ENCODE assay signal across 37 cellular contexts in genomic region chrX:86102341-86102740, GRCh38. TPM values are rescaled to one million over a fixed set of nuclear protein-coding genes. Genes with fewer than 3 reads are reported as not detected.
"Had no signal": no experiment of that assay in that cellular context is flagged by ENCODE, and none has a peak within 500 bp of the region (broad histone marks: within the 10 kb centered on the region; RNA-seq: fewer than 3 reads in every experiment).

No MANE protein-coding gene starts in this region.

- H3K9me3 ChIP-seq: adrenal gland, body of pancreas, breast epithelium had no signal

- H3K4me3 Mint-ChIP-seq: activated B cell treated with CpG ODN at 0.5 μM for 24 hours; activated CD4-positive, alpha-beta memory T cell treated with anti-CD3 and anti-CD28 coated beads for 36 hours; activated CD4-positive, alpha-beta T cell treated with anti-CD3 and anti-CD28 coated beads, Interleukin-2, amount 10 ng/mL, durations not matched to agents 24 days and 14 days; activated CD8-positive, alpha-beta T cell treated with anti-CD3 and anti-CD28 coated beads for 36 hours; activated naive CD4-positive, alpha-beta T cell treated with anti-CD3 and anti-CD28 coated beads for 36 hours; activated naive CD8-positive, alpha-beta T cell treated with anti-CD3 and anti-CD28 coated beads for 36 hours; activated T-cell treated with anti-CD3 and anti-CD28 coated beads, Interleukin-2, amount 50 U/mL, for 4 hours; activated T-cell treated with anti-CD3 and anti-CD28 coated beads, Interleukin-2, amount 50 U/mL, for 72 hours; activated T-helper 1 cell treated with anti-CD3 and anti-CD28 coated beads, Interleukin-12 subunit alpha, Interleukin-12 subunit beta, Interleukin-2, Interleukin-4 antibody, amounts not matched to agents 30 ng/mL and 10 ng/mL and 1 ng/mL, durations not matched to agents 14 hours and 24 hours and 36 hours; activated T-helper 17 cell treated with anti-CD3 and anti-CD28 coated beads, Interleukin-2, amount 50 U/mL, for 72 hours; T-helper 1 cell treated with Interleukin-12 subunit alpha and Interleukin-12 subunit beta and Interleukin-4 antibody, amounts not matched to agents 30 μg/mL and 1 μg/mL, for 36 hours; T-helper 2 cell treated with Interferon-gamma antibody and Interleukin-4, amounts not matched to agents 5 μg/mL and 100 μg/mL, for 36 hours had no signal

- H3K27ac Mint-ChIP-seq: activated B cell treated with CpG ODN at 0.5 μM for 24 hours; activated CD4-positive, alpha-beta memory T cell treated with anti-CD3 and anti-CD28 coated beads for 36 hours; activated CD4-positive, alpha-beta T cell treated with anti-CD3 and anti-CD28 coated beads, Interleukin-2, amount 10 ng/mL, durations not matched to agents 24 days and 14 days; activated CD8-positive, alpha-beta T cell treated with anti-CD3 and anti-CD28 coated beads for 36 hours; activated naive CD4-positive, alpha-beta T cell treated with anti-CD3 and anti-CD28 coated beads for 36 hours; activated naive CD4-positive, alpha-beta T cell treated with anti-CD3 and anti-CD28 coated beads, Interleukin-2, amount 50 U/mL, for 72 hours; activated naive CD8-positive, alpha-beta T cell treated with anti-CD3 and anti-CD28 coated beads for 36 hours; activated T-cell treated with anti-CD3 and anti-CD28 coated beads, Interleukin-2, amount 50 U/mL, for 72 hours; activated T-helper 1 cell treated with anti-CD3 and anti-CD28 coated beads, Interleukin-12 subunit alpha, Interleukin-12 subunit beta, Interleukin-2, Interleukin-4 antibody, amounts not matched to agents 30 ng/mL and 10 ng/mL and 1 ng/mL, durations not matched to agents 14 hours and 24 hours and 36 hours; activated T-helper 17 cell treated with anti-CD3 and anti-CD28 coated beads, Interleukin-2, amount 50 U/mL, for 72 hours; T-helper 1 cell treated with Interleukin-12 subunit alpha and Interleukin-12 subunit beta and Interleukin-4 antibody, amounts not matched to agents 30 μg/mL and 1 μg/mL, for 36 hours; T-helper 2 cell treated with Interferon-gamma antibody and Interleukin-4, amounts not matched to agents 5 μg/mL and 100 μg/mL, for 36 hours had no signal

- H3K27ac ChIP-seq: adrenal gland, body of pancreas, brain microvascular endothelial cell, breast epithelium, WERI-Rb-1 had no signal

- H3K27me3 ChIP-seq: body of pancreas, brain microvascular endothelial cell had no signal

- H3K4me1 ChIP-seq: adrenal gland, body of pancreas, breast epithelium had no signal

- H3K4me1 Mint-ChIP-seq: activated B cell treated with CpG ODN at 0.5 μM for 24 hours; activated CD4-positive, alpha-beta T cell treated with anti-CD3 and anti-CD28 coated beads, Interleukin-2, amount 10 ng/mL, durations not matched to agents 24 days and 14 days; activated naive CD8-positive, alpha-beta T cell treated with anti-CD3 and anti-CD28 coated beads for 36 hours; activated T-helper 17 cell treated with anti-CD3 and anti-CD28 coated beads, Interleukin-2, amount 50 U/mL, for 72 hours had no signal

- DNase-seq: activated B cell treated with CpG ODN at 0.5 μM for 24 hours; activated CD4-positive, alpha-beta memory T cell treated with anti-CD3 and anti-CD28 coated beads for 36 hours; activated CD4-positive, alpha-beta T cell treated with anti-CD3 and anti-CD28 coated beads for 4 hours; activated CD4-positive, alpha-beta T cell treated with anti-CD3 and anti-CD28 coated beads, Interleukin-2, amount 10 ng/mL, durations not matched to agents 24 days and 14 days; activated CD4-positive, alpha-beta T cell treated with anti-CD3 and anti-CD28 coated beads, Interleukin-2, amount 50 U/mL, for 1 hour; activated CD4-positive, alpha-beta T cell treated with anti-CD3 and anti-CD28 coated beads, Interleukin-2, amount 50 U/mL, for 4 hours; activated CD4-positive, CD25-positive, alpha-beta regulatory T cell treated with anti-CD3 and anti-CD28 coated beads, Interleukin-2, amount 50 U/mL, for 72 hours; activated CD8-positive, alpha-beta memory T cell treated with anti-CD3 and anti-CD28 coated beads, Interleukin-2, amount 50 U/mL, for 4 hours; activated CD8-positive, alpha-beta T cell treated with anti-CD3 and anti-CD28 coated beads for 36 hours; activated effector memory CD4-positive, alpha-beta T cell treated with anti-CD3 and anti-CD28 coated beads, Interleukin-2, amount 50 U/mL, for 16 hours; activated gamma-delta T cell treated with Interleukin-2 at 50 U/mL for 16 hours; activated naive CD4-positive, alpha-beta T cell; activated naive CD4-positive, alpha-beta T cell treated with anti-CD3 and anti-CD28 coated beads for 36 hours; activated naive CD4-positive, alpha-beta T cell treated with anti-CD3 and anti-CD28 coated beads, Interleukin-2, amount 50 U/mL, for 16 hours; activated naive CD8-positive, alpha-beta T cell treated with anti-CD3 and anti-CD28 coated beads for 36 hours; activated T-cell treated with anti-CD3 and anti-CD28 coated beads for 4 hours; activated T-cell treated with anti-CD3 and anti-CD28 coated beads, Interleukin-2, amount 50 U/mL, for 1 hour; activated T-cell treated with anti-CD3 and anti-CD28 coated beads, Interleukin-2, amount 50 U/mL, for 4 hours; activated T-cell treated with anti-CD3 and anti-CD28 coated beads, Interleukin-2, amount 50 U/mL, for 72 hours; adrenal gland; amniotic stem cell; aorta; body of pancreas; brain microvascular endothelial cell; central memory CD4-positive, alpha-beta T cell; T-helper 1 cell; T-helper 2 cell; T-helper 9 cell; WERI-Rb-1 had no signal

- ATAC-seq: activated CD8-positive, alpha-beta T cell treated with anti-CD3 and anti-CD28 coated beads for 36 hours; activated naive CD4-positive, alpha-beta T cell treated with anti-CD3 and anti-CD28 coated beads, Interleukin-2, amount 50 U/mL, for 72 hours; activated T-cell treated with anti-CD3 and anti-CD28 coated beads, Interleukin-2, amount 50 U/mL, for 4 hours; activated T-cell treated with anti-CD3 and anti-CD28 coated beads, Interleukin-2, amount 50 U/mL, for 72 hours; activated T-helper 17 cell treated with anti-CD3 and anti-CD28 coated beads, Interleukin-2, amount 50 U/mL, for 72 hours; body of pancreas had no signal

- H3K27me3 Mint-ChIP-seq: activated B cell treated with CpG ODN at 0.5 μM for 24 hours; activated CD4-positive, alpha-beta memory T cell treated with anti-CD3 and anti-CD28 coated beads for 36 hours; activated CD4-positive, alpha-beta T cell treated with anti-CD3 and anti-CD28 coated beads, Interleukin-2, amount 10 ng/mL, durations not matched to agents 24 days and 14 days; activated CD8-positive, alpha-beta T cell treated with anti-CD3 and anti-CD28 coated beads for 36 hours had no signal

- H3K36me3 ChIP-seq: adrenal gland, brain microvascular endothelial cell, breast epithelium, WERI-Rb-1 had no signal

- H3K36me3 Mint-ChIP-seq: activated CD4-positive, alpha-beta memory T cell treated with anti-CD3 and anti-CD28 coated beads for 36 hours; activated naive CD4-positive, alpha-beta T cell treated with anti-CD3 and anti-CD28 coated beads, Interleukin-2, amount 50 U/mL, for 72 hours; activated naive CD8-positive, alpha-beta T cell treated with anti-CD3 and anti-CD28 coated beads for 36 hours had no signal

- H3K9me3 Mint-ChIP-seq: activated B cell treated with CpG ODN at 0.5 μM for 24 hours; activated CD4-positive, alpha-beta memory T cell treated with anti-CD3 and anti-CD28 coated beads for 36 hours; activated CD4-positive, alpha-beta T cell treated with anti-CD3 and anti-CD28 coated beads, Interleukin-2, amount 10 ng/mL, durations not matched to agents 24 days and 14 days; activated CD8-positive, alpha-beta T cell treated with anti-CD3 and anti-CD28 coated beads for 36 hours; activated naive CD4-positive, alpha-beta T cell treated with anti-CD3 and anti-CD28 coated beads for 36 hours; activated naive CD4-positive, alpha-beta T cell treated with anti-CD3 and anti-CD28 coated beads, Interleukin-2, amount 50 U/mL, for 72 hours; activated naive CD8-positive, alpha-beta T cell treated with anti-CD3 and anti-CD28 coated beads for 36 hours; activated T-cell treated with anti-CD3 and anti-CD28 coated beads, Interleukin-2, amount 50 U/mL, for 4 hours; activated T-cell treated with anti-CD3 and anti-CD28 coated beads, Interleukin-2, amount 50 U/mL, for 72 hours; activated T-helper 1 cell treated with anti-CD3 and anti-CD28 coated beads, Interleukin-12 subunit alpha, Interleukin-12 subunit beta, Interleukin-2, Interleukin-4 antibody, amounts not matched to agents 30 ng/mL and 10 ng/mL and 1 ng/mL, durations not matched to agents 14 hours and 24 hours and 36 hours; activated T-helper 17 cell treated with anti-CD3 and anti-CD28 coated beads, Interleukin-2, amount 50 U/mL, for 72 hours; T-helper 1 cell treated with Interleukin-12 subunit alpha and Interleukin-12 subunit beta and Interleukin-4 antibody, amounts not matched to agents 30 μg/mL and 1 μg/mL, for 36 hours; T-helper 2 cell treated with Interferon-gamma antibody and Interleukin-4, amounts not matched to agents 5 μg/mL and 100 μg/mL, for 36 hours had no signal

- H3K4me3 ChIP-seq: adrenal gland, body of pancreas, breast epithelium had no signal

RNA-seq across cellular contexts. Expression of gene DACH2, which starts 45.9 kb away (rescaled TPM):
- total RNA-seq: activated B cell treated with CpG ODN at 0.5 μM for 24 hours; activated CD4-positive, alpha-beta memory T cell treated with anti-CD3 and anti-CD28 coated beads for 36 hours; activated CD4-positive, alpha-beta T cell treated with anti-CD3 and anti-CD28 coated beads, Interleukin-2, amount 10 ng/mL, durations not matched to agents 24 days and 14 days; activated CD8-positive, alpha-beta memory T cell treated with anti-CD3 and anti-CD28 coated beads for 36 hours; activated CD8-positive, alpha-beta T cell treated with anti-CD3 and anti-CD28 coated beads for 36 hours; activated naive CD4-positive, alpha-beta T cell treated with anti-CD3 and anti-CD28 coated beads for 36 hours; activated naive CD4-positive, alpha-beta T cell treated with anti-CD3 and anti-CD28 coated beads, Interleukin-2, amount 50 U/mL, for 72 hours; activated naive CD8-positive, alpha-beta T cell treated with anti-CD3 and anti-CD28 coated beads for 36 hours; activated T-cell treated with anti-CD3 and anti-CD28 coated beads, Interleukin-2, amount 50 U/mL, for 4 hours; activated T-helper 1 cell treated with anti-CD3 and anti-CD28 coated beads, Interleukin-12 subunit alpha, Interleukin-12 subunit beta, Interleukin-2, Interleukin-4 antibody, amounts not matched to agents 30 ng/mL and 10 ng/mL and 1 ng/mL, durations not matched to agents 14 hours and 24 hours and 36 hours; activated T-helper 17 cell treated with anti-CD3 and anti-CD28 coated beads, Interleukin-2, amount 50 U/mL, for 72 hours; cardiac septum had no signal
- polyA plus RNA-seq: aorta had no signal
